ENCODE assay signal across 17 cellular contexts in genomic region chr18:13555192-13555591, GRCh38.
DNase-seq lines count a peak whose midpoint lies in the region; ATAC-seq and TF ChIP-seq lines count a peak whose summit lies in the region.
"Had no signal": no experiment of that assay in that cellular context is flagged by ENCODE, and none has a peak within 500 bp of the region (broad histone marks: within the 10 kb centered on the region; RNA-seq: fewer than 3 reads in every experiment).

No MANE protein-coding gene starts in this region.

- H3K36me3 Mint-ChIP-seq in activated T-cell treated with anti-CD3 and anti-CD28 coated beads, Interleukin-2, amount 50 U/mL, for 4 hours (ENCODE audit: insufficient read depth) = peaks cover 4% of the 10 kb centered on the region
- no peaks in the 10 kb centered on the region for H3K36me3 Mint-ChIP-seq in memory B cell

- no peak overlapping the region for H3K4me3 Mint-ChIP-seq in activated T-cell treated with anti-CD3 and anti-CD28 coated beads, Interleukin-2, amount 50 U/mL, for 4 hours
- no peak overlapping the region for H3K4me3 Mint-ChIP-seq in memory B cell
- H3K4me3 Mint-ChIP-seq: CD4-positive, alpha-beta T cell; GM23338 had no signal

- H3K27ac Mint-ChIP-seq in memory B cell = peak overlapping the region; percentile 60
- H3K27ac Mint-ChIP-seq: GM23338 had no signal

- peaks cover 10% of the 10 kb centered on the region for H3K4me1 Mint-ChIP-seq in activated T-cell treated with anti-CD3 and anti-CD28 coated beads, Interleukin-2, amount 50 U/mL, for 4 hours (ENCODE audit: low read depth)
- peaks cover 4% of the 10 kb centered on the region for H3K4me1 Mint-ChIP-seq in memory B cell

- peak; percentile 39 to 47 for ATAC-seq in activated T-cell treated with anti-CD3 and anti-CD28 coated beads, Interleukin-2, amount 50 U/mL, for 4 hours
- ATAC-seq in memory B cell (ENCODE audit: low read depth) (no peak), GM21367 (IDR thresholded peaks at IDR 0.05; ENCODE audit: unreplicated experiment) (no peak)
- ATAC-seq: GM23338 had no signal

- no peak for TF ChIP-seq POLR2A in uterus (IDR thresholded peaks at IDR 0.05)

- H3K9me3 ChIP-seq in left ventricle myocardium inferior (replicated peaks) (no peaks in the 10 kb centered on the region), uterus (no peaks in the 10 kb centered on the region)
- H3K9me3 ChIP-seq: BLaER1 treated with 17β-estradiol and CSF1 and Interleukin-3, amounts not matched to agents 10 nM and 100 nM had no signal

- intact Hi-C loops in left ventricle myocardium inferior (cut with micrococcal nuclease) = no loop called here
- intact Hi-C loops in cardiac septum (cut with DNase I) = no loop called here
- intact Hi-C loops in uterus (cut with DNase I; ENCODE audit: low total_unique reads) = no loop called here

- no peaks in the 10 kb centered on the region for H3K27me3 Mint-ChIP-seq in activated T-cell treated with anti-CD3 and anti-CD28 coated beads, Interleukin-2, amount 50 U/mL, for 4 hours (ENCODE audit: low read depth)
- H3K27me3 Mint-ChIP-seq in memory B cell = peaks cover 3% of the 10 kb centered on the region
- H3K27me3 Mint-ChIP-seq: CD4-positive, alpha-beta T cell had no signal

- H3K4me1 ChIP-seq in left ventricle myocardium inferior (peaks cover 81% of the 10 kb centered on the region), uterus (peaks cover 14 to 16% of the 10 kb centered on the region in 2 donors)

- peak overlapping the region; percentile 19 for H3K27ac ChIP-seq in left ventricle myocardium inferior (replicated peaks)
- peak overlapping the region; percentile 73 to 80 for H3K27ac ChIP-seq in uterus
- H3K27ac ChIP-seq: BLaER1 treated with 17β-estradiol and CSF1 and Interleukin-3, amounts not matched to agents 10 nM and 100 nM had no signal

- TF ChIP-seq CTCF in left ventricle myocardium inferior (IDR thresholded peaks at IDR 0.05; ENCODE audit: borderline replicate concordance) (no peak), uterus (IDR thresholded peaks at IDR 0.05) (no peak)

- DNase-seq in activated T-cell treated with anti-CD3 and anti-CD28 coated beads, Interleukin-2, amount 50 U/mL, for 4 hours = no peak
- no peak for DNase-seq in activated T-cell treated with anti-CD3 and anti-CD28 coated beads, Interleukin-2, amount 50 U/mL, for 1 hour
- DNase-seq in left ventricle myocardium inferior (no peak), cardiac septum (ENCODE audit: low spot score) (no peak), memory B cell (ENCODE audit: low spot score in 2 of 2) (no peak), uterus (no peak), COLO668 (lab: John Stamatoyannopoulos, UW; ENCODE audit: unreplicated experiment) (no peak)
- DNase-seq: ACHN; CD4-positive, alpha-beta T cell; COR-L47; DMS153; DMS79 treated with DMSO at 0.1 percent for 48 hours; EL; H7 had no signal

- no peaks in the 10 kb centered on the region for H3K27me3 ChIP-seq in left ventricle myocardium inferior (ENCODE audit: low read depth)
- H3K27me3 ChIP-seq in uterus = no peaks in the 10 kb centered on the region
- H3K27me3 ChIP-seq: BLaER1 treated with 17β-estradiol and CSF1 and Interleukin-3, amounts not matched to agents 10 nM and 100 nM had no signal

- no peaks in the 10 kb centered on the region for H3K9me3 Mint-ChIP-seq in activated T-cell treated with anti-CD3 and anti-CD28 coated beads, Interleukin-2, amount 50 U/mL, for 4 hours
- no peaks in the 10 kb centered on the region for H3K9me3 Mint-ChIP-seq in memory B cell
- H3K9me3 Mint-ChIP-seq: CD4-positive, alpha-beta T cell; GM23338 had no signal

- H3K4me3 ChIP-seq in left ventricle myocardium inferior (no peak overlapping the region), uterus (no peak overlapping the region)
- H3K4me3 ChIP-seq: BLaER1 treated with 17β-estradiol and CSF1 and Interleukin-3, amounts not matched to agents 10 nM and 100 nM; GM23338 had no signal

- H3K36me3 ChIP-seq in left ventricle myocardium inferior (no peaks in the 10 kb centered on the region), uterus (no peaks in the 10 kb centered on the region)

Comparison
In these comparisons a context has a peak if more than half of its experiments do, and no peak if none do; other contexts are left out.
1. ATAC-seq: peak in activated T-cell treated with anti-CD3 and anti-CD28 coated beads, Interleukin-2, amount 50 U/mL, for 4 hours (2 of 2); none in memory B cell (single experiment) and GM21367 (single experiment).